ENCODE assay signal across 11 cellular contexts in genomic region chr4:126592088-126592487, GRCh38.
A peak's percentile ranks its signal among the peaks of the same experiment; 100 is the strongest.
DNase-seq lines count a peak whose midpoint lies in the region; ATAC-seq and TF ChIP-seq lines count a peak whose summit lies in the region.
"Had no signal": no experiment of that assay in that cellular context is flagged by ENCODE, and none has a peak within 500 bp of the region (broad histone marks: within the 10 kb centered on the region; RNA-seq: fewer than 3 reads in every experiment).

No MANE protein-coding gene starts in this region.

- DNase-seq in AG04449 (ENCODE audit: low read depth, low spot score) = no peak
- peak; percentile 26 for DNase-seq in HEK293T (ENCODE audit: extremely low spot score)
- DNase-seq in left kidney (ENCODE audit: low read depth, low spot score) = peak; percentile 9
- DNase-seq in activated naive CD4-positive, alpha-beta T cell treated with anti-CD3 and anti-CD28 coated beads, Interleukin-2, amount 50 U/mL, for 72 hours (ENCODE audit: low spot score in 2 of 2) = no peak
- no peak for DNase-seq in OCI-LY7 (ENCODE audit: low spot score)
- no peak for DNase-seq in NCI-H1092 treated with DMSO at 0.1 percent for 48 hours (lab: John Stamatoyannopoulos, UW)
- DNase-seq: CD8-positive, alpha-beta memory T cell; OCI-M1; stimulated activated CD4-positive, alpha-beta T cell treated with anti-CD3 and anti-CD28 coated beads, Interleukin-15, amount 100 ng/mL, for 24 hours had no signal

- no peaks in the 10 kb centered on the region for H3K9me2 ChIP-seq in OCI-LY7 (ENCODE audit: insufficient read depth, low read length)

- H3K27me3 Mint-ChIP-seq in brain = peaks cover 3% of the 10 kb centered on the region
- H3K27me3 Mint-ChIP-seq: CD8-positive, alpha-beta memory T cell had no signal

- H3K36me3 ChIP-seq in OCI-LY7 (ENCODE audit: insufficient read depth, low read length) = no peaks in the 10 kb centered on the region

- no peaks in the 10 kb centered on the region for H3K36me3 Mint-ChIP-seq in brain
- H3K36me3 Mint-ChIP-seq in activated naive CD4-positive, alpha-beta T cell treated with anti-CD3 and anti-CD28 coated beads, Interleukin-2, amount 50 U/mL, for 72 hours = no peaks in the 10 kb centered on the region
- H3K36me3 Mint-ChIP-seq: CD8-positive, alpha-beta memory T cell had no signal

- H3K4me1 Mint-ChIP-seq in brain = no peaks in the 10 kb centered on the region
- H3K4me1 Mint-ChIP-seq: CD8-positive, alpha-beta memory T cell had no signal

- CTCF ChIA-PET in AG04449 (lab: Yijun Ruan, JAX) (interaction anchor here (1.0 to 1.5 kb wide), 3 partner anchors 9 to 807 kb away, joined by 3 to 7 read pairs (median 6); no protein-coding TSS in a partner anchor), HEK293T (lab: Yijun Ruan, JAX) (interaction anchor here (0.8 kb wide), 1 partner anchor 795 kb away, joined by 3 read pairs; no protein-coding TSS in a partner anchor), OCI-LY7 (lab: Charles Lee; ENCODE audit: unreplicated experiment) (no interaction called here)

- no peak overlapping the region for H3K4me3 Mint-ChIP-seq in brain
- H3K4me3 Mint-ChIP-seq: CD8-positive, alpha-beta memory T cell had no signal

- no peak for ATAC-seq in HG02642 (IDR thresholded peaks at IDR 0.05; ENCODE audit: poor library complexity, unreplicated experiment)
- ATAC-seq in activated naive CD4-positive, alpha-beta T cell treated with anti-CD3 and anti-CD28 coated beads, Interleukin-2, amount 50 U/mL, for 72 hours = no peak

- no peaks in the 10 kb centered on the region for H4K20me1 ChIP-seq in OCI-LY7 (ENCODE audit: insufficient read depth, low read length)

- H2AFZ ChIP-seq in OCI-LY7 (ENCODE audit: low read length) = no peak overlapping the region

- no peaks in the 10 kb centered on the region for H3K79me2 ChIP-seq in OCI-LY7 (ENCODE audit: insufficient read depth, low read depth, low read length)

- H3K9me3 ChIP-seq in OCI-LY7 (ENCODE audit: low read length) = no peaks in the 10 kb centered on the region

- no peak overlapping the region for H3K4me3 ChIP-seq in AG04449 (ENCODE audit: low read depth, low read length)
- no peak overlapping the region for H3K4me3 ChIP-seq in OCI-LY7 (ENCODE audit: low read depth, low read length, poor library complexity, severe bottlenecking)

- peaks cover 8 to 30% (median 20%) of the 10 kb centered on the region in 5 experiments for H3K9me3 Mint-ChIP-seq in brain
- peaks cover 5 to 13% of the 10 kb centered on the region in 2 donors for H3K9me3 Mint-ChIP-seq in activated naive CD4-positive, alpha-beta T cell treated with anti-CD3 and anti-CD28 coated beads, Interleukin-2, amount 50 U/mL, for 72 hours

- no peaks in the 10 kb centered on the region for H3K4me1 ChIP-seq in OCI-LY7 (ENCODE audit: insufficient read depth, low read length, poor library complexity, severe bottlenecking)

- peak; percentile 16 for TF ChIP-seq CTCF in AG04449 (IDR thresholded peaks at IDR 0.05; ENCODE audit: insufficient read depth, low read length, missing control alignments)
- peak; percentile 14 to 51 for TF ChIP-seq CTCF in brain (conservative IDR thresholded peaks at IDR 0.05)
- TF ChIP-seq CTCF in OCI-LY7 (conservative IDR thresholded peaks at IDR 0.05; ENCODE audit: low read length) = no peak

- intact Hi-C loops in OCI-LY7 (cut with micrococcal nuclease; ENCODE audit: unreplicated experiment) = no loop called here

- no TSS peak for BruUV-seq in OCI-LY7 (replicated peaks; lab: Mats Ljungman, UMichigan)

- no peak overlapping the region for H3K4me2 ChIP-seq in OCI-LY7 (ENCODE audit: low read length)

- H3K27ac ChIP-seq in OCI-LY7 (ENCODE audit: low read depth, low read length, poor library complexity, severe bottlenecking) = no peak overlapping the region

- POLR2A ChIA-PET in AG04449 (lab: Yijun Ruan, JAX) (no interaction called here), HEK293T (lab: Yijun Ruan, JAX) (no interaction called here), OCI-LY7 (lab: Charles Lee) (no interaction called here)

- H3K27ac Mint-ChIP-seq in brain = peak overlapping the region in 1 of 5 experiments; percentile 5
- H3K27ac Mint-ChIP-seq in activated naive CD4-positive, alpha-beta T cell treated with anti-CD3 and anti-CD28 coated beads, Interleukin-2, amount 50 U/mL, for 72 hours = no peak overlapping the region

TF ChIP-seq in HEK293T, 16 proteins besides CTCF, POLR2A, EP300 and RAD21:
- TF ChIP-seq BHLHE40 (IDR thresholded peaks at IDR 0.05; ENCODE audit: borderline replicate concordance) (no peak), L3MBTL2 (conservative IDR thresholded peaks at IDR 0.05) (0 out of 2 replicates have a peak, but pooled peaks have one; percentile 28), ARNT (IDR thresholded peaks at IDR 0.05) (no peak), PKNOX1 (IDR thresholded peaks at IDR 0.05) (peak; percentile 41; the same call in 1 of the 2 replicates)
TF ChIP-seq in HEK293T: peak in this region for 2.

Comparison
In these comparisons a context has a peak if more than half of its experiments do, and no peak if none do; other contexts are left out.
1. DNase-seq: peak in HEK293T (single experiment) and left kidney (single experiment); none in AG04449 (single experiment), activated naive CD4-positive, alpha-beta T cell treated with anti-CD3 and anti-CD28 coated beads, Interleukin-2, amount 50 U/mL, for 72 hours (0 of 2), OCI-LY7 (single experiment) and NCI-H1092 treated with DMSO at 0.1 percent for 48 hours (single experiment).